8 cellular contexts compared by ENCODE assay signal in the genomic region with DNA sequence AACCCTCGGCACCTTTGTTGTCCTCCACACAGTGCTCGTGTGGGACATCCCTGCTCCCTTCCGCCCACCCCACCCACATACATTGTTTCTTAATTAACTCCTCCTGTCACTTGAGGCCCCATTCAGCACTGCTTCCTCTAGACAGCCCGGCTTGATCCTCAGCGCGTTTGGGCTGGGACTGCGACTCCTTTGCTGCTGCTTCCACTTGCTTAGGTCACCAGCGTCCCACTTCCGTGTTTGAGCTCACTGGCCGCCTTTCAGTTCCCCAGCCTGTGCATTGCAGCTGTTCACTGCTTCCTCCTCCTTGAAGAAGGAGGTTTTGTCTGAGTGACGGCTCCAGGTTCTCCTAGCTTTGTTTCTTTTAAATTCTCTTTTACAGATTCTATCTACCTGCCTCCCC. TPM values are rescaled to one million over a fixed set of nuclear protein-coding genes. Genes with fewer than 3 reads are reported as not detected.
A peak's percentile ranks its signal among the peaks of the same experiment; 100 is the strongest.
DNase-seq lines count a peak whose midpoint lies in the region; ATAC-seq and TF ChIP-seq lines count a peak whose summit lies in the region.

No MANE protein-coding gene starts in this region.

- H3K9me3 Mint-ChIP-seq in activated CD4-positive, alpha-beta memory T cell treated with anti-CD3 and anti-CD28 coated beads for 36 hours, result no peaks in the 10 kb centered on the region

- peaks cover 58% of the 10 kb centered on the region for H3K79me2 ChIP-seq in parathyroid adenoma

- H3K27me3 Mint-ChIP-seq in activated CD4-positive, alpha-beta memory T cell treated with anti-CD3 and anti-CD28 coated beads for 36 hours, result no peaks in the 10 kb centered on the region

- CTCF ChIA-PET in activated CD4-positive, alpha-beta memory T cell treated with anti-CD3 and anti-CD28 coated beads for 36 hours (lab: Charles Lee), result interaction anchor here (1.1 to 2.5 kb wide), 5 partner anchors 13 to 265 kb away, joined by 3 to 9 read pairs (median 4); a partner anchor contains a TSS

- H2AFZ ChIP-seq in parathyroid adenoma, result no peak overlapping the region

- TF ChIP-seq CTCF in epithelial cell of esophagus (IDR thresholded peaks at IDR 0.05; ENCODE audit: insufficient read depth, low read depth, low read length, missing control alignments) (no peak), parathyroid adenoma (IDR thresholded peaks at IDR 0.05) (no peak), transverse colon (IDR thresholded peaks at IDR 0.05) (no peak)

- ATAC-seq in GM19438 (IDR thresholded peaks at IDR 0.05; ENCODE audit: low read depth, unreplicated experiment) (peak; percentile 73), HG03520 (IDR thresholded peaks at IDR 0.05; ENCODE audit: unreplicated experiment) (peak; percentile 49)

- in situ Hi-C loops in transverse colon (cut with MboI; ENCODE audit: low pct_ligation_motif_present in 1 of 4, low pct_unique_long_range_greater_than_20kb in 1 of 4, low sequenced_read_pairs in 3 of 4), result no loop called here

- no peak for TF ChIP-seq EP300 in transverse colon (IDR thresholded peaks at IDR 0.05; ENCODE audit: low read depth)

- H3K4me2 ChIP-seq in parathyroid adenoma (ENCODE audit: low read length), result no peak overlapping the region

- H3K4me1 ChIP-seq in parathyroid adenoma, result peaks cover 9% of the 10 kb centered on the region
- H3K4me1 ChIP-seq in transverse colon, result peaks cover 43 to 84% (median 71%) of the 10 kb centered on the region in 4 donors

- no peak overlapping the region for H3K9ac ChIP-seq in parathyroid adenoma

- 0 to 29% methylated on average over 2 to 11 of the region's 11 CpGs for WGBS in transverse colon (ENCODE audit: low coverage in 1 of 2), 2 donors

- no peak for TF ChIP-seq POLR2A in transverse colon (IDR thresholded peaks at IDR 0.05)

- no peak overlapping the region for H3K4me3 ChIP-seq in epithelial cell of esophagus (ENCODE audit: low read length)
- H3K4me3 ChIP-seq in parathyroid adenoma (ENCODE audit: low read depth, low read length), result no peak overlapping the region
- H3K4me3 ChIP-seq in transverse colon, result no peak overlapping the region

- H3K27ac Mint-ChIP-seq in activated CD4-positive, alpha-beta memory T cell treated with anti-CD3 and anti-CD28 coated beads for 36 hours, result peak overlapping the region; percentile 34

- POLR2A ChIA-PET in activated CD4-positive, alpha-beta memory T cell treated with anti-CD3 and anti-CD28 coated beads for 36 hours (lab: Charles Lee), result interaction anchor here (0.8 to 8.5 kb wide), 2 partner anchors 16 to 23 kb away, joined by 3 to 40 read pairs; a partner anchor contains a TSS

- H3K27ac ChIP-seq in parathyroid adenoma, result peak overlapping the region; percentile 47
- H3K27ac ChIP-seq in transverse colon, result peak overlapping the region; percentile 74 to 83 (median 80)

- peak; percentile 80 for DNase-seq in activated CD4-positive, alpha-beta memory T cell treated with anti-CD3 and anti-CD28 coated beads for 36 hours
- DNase-seq in epithelial cell of esophagus (ENCODE audit: low read depth) (peak; percentile 36), transverse colon (peak; percentile 85), NCI-H510A (lab: John Stamatoyannopoulos, UW) (no peak), DMS153 (lab: John Stamatoyannopoulos, UW) (no peak)

- H3K4me1 Mint-ChIP-seq in activated CD4-positive, alpha-beta memory T cell treated with anti-CD3 and anti-CD28 coated beads for 36 hours (ENCODE audit: low read depth), result peaks cover 86% of the 10 kb centered on the region

- H3K9me3 ChIP-seq in parathyroid adenoma (ENCODE audit: control insufficient read depth, low read length), result no peaks in the 10 kb centered on the region
- H3K9me3 ChIP-seq in transverse colon, result no peaks in the 10 kb centered on the region

- H3K36me3 ChIP-seq in parathyroid adenoma (ENCODE audit: control insufficient read depth, insufficient read depth, low read length) (no peaks in the 10 kb centered on the region), transverse colon (no peaks in the 10 kb centered on the region)

- peaks cover 13% of the 10 kb centered on the region for H3K36me3 Mint-ChIP-seq in activated CD4-positive, alpha-beta memory T cell treated with anti-CD3 and anti-CD28 coated beads for 36 hours

- peak overlapping the region; percentile 17 for H3K4me3 Mint-ChIP-seq in activated CD4-positive, alpha-beta memory T cell treated with anti-CD3 and anti-CD28 coated beads for 36 hours

- H3K27me3 ChIP-seq in parathyroid adenoma (ENCODE audit: control insufficient read depth, insufficient read depth, low read length) (no peaks in the 10 kb centered on the region), transverse colon (no peaks in the 10 kb centered on the region)

- intact Hi-C loops in activated CD4-positive, alpha-beta memory T cell treated with anti-CD3 and anti-CD28 coated beads for 36 hours (cut with micrococcal nuclease), result loop anchor here (5.0 kb wide), 1 partner anchor 52 kb away; a partner anchor contains a TSS
- intact Hi-C loops in transverse colon (cut with DNase I; ENCODE audit: low total_unique reads), result no loop called here

RNA-seq across cellular contexts. Expression of a gene that starts 16.1 kb away (rescaled TPM):
- 10 to 100 TPM; 84.6 to 90.3 TPM for total RNA-seq in activated CD4-positive, alpha-beta memory T cell treated with anti-CD3 and anti-CD28 coated beads for 36 hours
- total RNA-seq in transverse colon, result 10 to 100 TPM; 20.9 to 50.5 (median 35.8) TPM

RNA-seq across cellular contexts. Expression of a gene that starts 51.5 kb away (rescaled TPM):
- total RNA-seq in activated CD4-positive, alpha-beta memory T cell treated with anti-CD3 and anti-CD28 coated beads for 36 hours, result 10 to 100 TPM; 21.7 to 22.6 TPM
- total RNA-seq in transverse colon, result 10 to 100 TPM; 27.7 to 40.4 (median 31.1) TPM

Comparison
In these comparisons a context has a peak if more than half of its experiments do, and no peak if none do; other contexts are left out.
1. DNase-seq: peak in activated CD4-positive, alpha-beta memory T cell treated with anti-CD3 and anti-CD28 coated beads for 36 hours (single experiment), epithelial cell of esophagus (single experiment) and transverse colon (single experiment); none in NCI-H510A (single experiment) and DMS153 (single experiment).